ENCODE assay signal across 16 cellular contexts in genomic region chr5:149740341-149740740, GRCh38.
"Had no signal": no experiment of that assay in that cellular context is flagged by ENCODE, and none has a peak within 500 bp of the region (broad histone marks: within the 10 kb centered on the region; RNA-seq: fewer than 3 reads in every experiment).

No MANE protein-coding gene starts in this region.

- H3K4me1 ChIP-seq: adrenal gland, prostate gland had no signal

- DNase-seq: activated CD4-positive, alpha-beta T cell treated with anti-CD3 and anti-CD28 coated beads for 36 hours; activated CD4-positive, alpha-beta T cell treated with anti-CD3 and anti-CD28 coated beads, Interleukin-2, amount 50 U/mL, for 48 hours; activated gamma-delta T cell treated with Interleukin-2 at 50 U/mL for 16 hours; foreskin fibroblast; glutamatergic neuron; naive B cell; right cardiac atrium; SW 1271; T-helper 2 cell had no signal

- H3K9me3 ChIP-seq: adrenal gland, prostate gland, thoracic aorta, upper lobe of left lung had no signal

- H3K4me3 ChIP-seq: adrenal gland, prostate gland, skin epidermis, thoracic aorta, upper lobe of left lung had no signal

- H3K27me3 ChIP-seq: adrenal gland, upper lobe of left lung had no signal

- H3K27ac ChIP-seq: prostate gland, skin epidermis, thoracic aorta, upper lobe of left lung had no signal

- ATAC-seq: activated CD4-positive, alpha-beta T cell treated with anti-CD3 and anti-CD28 coated beads for 36 hours; activated naive CD4-positive, alpha-beta T cell treated with anti-CD3 and anti-CD28 coated beads, Interleukin-2, amount 50 U/mL, for 72 hours; right cardiac atrium; WTC11 had no signal

- H3K36me3 ChIP-seq: adrenal gland, prostate gland, thoracic aorta, upper lobe of left lung had no signal
